ENCODE assay signal across 8 cellular contexts in the genomic region with DNA sequence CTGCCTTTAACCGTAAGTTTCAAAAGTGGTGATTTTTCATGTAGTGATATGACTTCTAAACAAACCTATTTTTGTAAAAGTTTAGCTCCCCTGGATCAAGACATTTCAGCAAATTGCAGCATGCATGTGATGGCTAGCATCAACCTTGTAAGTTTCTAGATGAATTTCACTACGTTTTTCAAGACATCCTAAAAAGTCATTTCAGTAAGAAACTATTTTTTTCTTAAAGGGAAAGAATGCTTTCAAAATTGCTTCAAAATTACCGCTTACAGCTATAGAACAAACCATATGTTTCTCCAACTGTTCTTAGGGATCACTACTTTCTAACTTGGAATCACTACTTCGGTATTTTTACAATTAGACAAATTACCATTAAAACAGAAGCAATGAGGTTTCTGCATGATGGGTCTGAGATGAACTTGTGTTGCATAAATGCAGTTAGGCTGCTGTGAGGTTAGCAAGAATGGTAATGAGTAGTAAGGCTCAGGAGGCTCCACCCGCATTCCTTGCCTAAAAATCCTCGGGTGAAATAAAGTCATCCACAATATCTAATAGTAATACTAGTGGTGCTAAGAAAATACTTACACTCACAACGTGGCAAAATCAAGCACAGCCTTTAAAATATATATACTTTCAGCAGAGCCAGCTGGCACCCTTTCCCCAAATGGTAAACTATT. TPM values are rescaled to one million over a fixed set of nuclear protein-coding genes. Genes with fewer than 3 reads are reported as not detected.
DNase-seq lines count a peak whose midpoint lies in the region; ATAC-seq and TF ChIP-seq lines count a peak whose summit lies in the region.

No MANE protein-coding gene starts in this region.

- ATAC-seq in activated B cell treated with CpG ODN at 0.5 μM for 24 hours (ENCODE audit: low read depth), result no peak
- no peak for ATAC-seq in GM21786 (IDR thresholded peaks at IDR 0.05; ENCODE audit: unreplicated experiment)
- ATAC-seq in GM18861 (IDR thresholded peaks at IDR 0.05; ENCODE audit: unreplicated experiment), result no peak
- ATAC-seq in HG02610 (IDR thresholded peaks at IDR 0.05; ENCODE audit: unreplicated experiment), result no peak

- H3K27ac Mint-ChIP-seq in activated B cell treated with CpG ODN at 0.5 μM for 24 hours, result peak overlapping the region; percentile 4

- no peaks in the 10 kb centered on the region for H3K27me3 ChIP-seq in cardiac muscle cell

- peak; percentile 37 for DNase-seq in GM04503 (ENCODE audit: low read depth)
- no peak for DNase-seq in activated B cell treated with CpG ODN at 0.5 μM for 24 hours
- DNase-seq in cardiac muscle cell (ENCODE audit: low read depth in 1 of 2, low spot score in 1 of 2), result peak in 1 of 2 donors; percentile 40
- no peak for DNase-seq in retinal pigment epithelial cell (ENCODE audit: low read depth)
- DNase-seq in DMS 273 treated with DMSO at 0.1 percent for 48 hours (lab: John Stamatoyannopoulos, UW), result no peak

- no peaks in the 10 kb centered on the region for H3K9me3 ChIP-seq in cardiac muscle cell (ENCODE audit: low read depth)

- CTCF ChIA-PET in activated B cell treated with CpG ODN at 0.5 μM for 24 hours (lab: Charles Lee), result interaction anchor here (0.7 to 2.1 kb wide), 3 partner anchors 11 to 253 kb away, joined by 3 to 12 read pairs (median 3); no protein-coding TSS in a partner anchor

- peaks cover 6% of the 10 kb centered on the region for H3K36me3 ChIP-seq in cardiac muscle cell

- no peaks in the 10 kb centered on the region for H3K9me3 Mint-ChIP-seq in activated B cell treated with CpG ODN at 0.5 μM for 24 hours

- peaks cover 17% of the 10 kb centered on the region for H3K4me1 Mint-ChIP-seq in activated B cell treated with CpG ODN at 0.5 μM for 24 hours

- TF ChIP-seq CTCF in activated B cell treated with CpG ODN at 0.5 μM for 24 hours (IDR thresholded peaks at IDR 0.05), result no peak
- TF ChIP-seq CTCF in cardiac muscle cell (IDR thresholded peaks at IDR 0.05; ENCODE audit: low read depth, low read length), result no peak
- no peak for TF ChIP-seq CTCF in retinal pigment epithelial cell (conservative IDR thresholded peaks at IDR 0.05; ENCODE audit: low read depth, low read length)

- H3K27me3 Mint-ChIP-seq in activated B cell treated with CpG ODN at 0.5 μM for 24 hours, result peaks cover 3% of the 10 kb centered on the region

- H3K4me1 ChIP-seq in cardiac muscle cell (ENCODE audit: low read depth), result peaks cover 19% of the 10 kb centered on the region

- peak overlapping the region; percentile 86 for H3K4me3 Mint-ChIP-seq in activated B cell treated with CpG ODN at 0.5 μM for 24 hours

- no peak overlapping the region for H3K27ac ChIP-seq in cardiac muscle cell

- intact Hi-C loops in activated B cell treated with CpG ODN at 0.5 μM for 24 hours (cut with micrococcal nuclease), result loop anchor here (1.0 to 10.0 kb wide), 6 partner anchors 84 to 1061 kb away; a partner anchor contains a TSS

- H3K36me3 Mint-ChIP-seq in activated B cell treated with CpG ODN at 0.5 μM for 24 hours (ENCODE audit: low read depth), result peaks cover 5% of the 10 kb centered on the region

- H3K4me3 ChIP-seq in cardiac muscle cell (peak overlapping the region; percentile 44), retinal pigment epithelial cell (ENCODE audit: low read length) (peak overlapping the region; percentile 66)

- POLR2A ChIA-PET in activated B cell treated with CpG ODN at 0.5 μM for 24 hours (lab: Charles Lee), result interaction anchor here (1.2 to 2.4 kb wide), 2 partner anchors 116 to 147 kb away, joined by 3 to 11 read pairs; a partner anchor contains a TSS

RNA-seq across cellular contexts. Expression of a gene that starts 53.8 kb away (rescaled TPM):
- total RNA-seq in activated B cell treated with CpG ODN at 0.5 μM for 24 hours (1.3 and 2.5 TPM in 2 replicates), cardiac muscle cell (41.6 and 48.5 TPM in 2 replicates)
- 49.4 and 55.4 TPM in 2 replicates for polyA plus RNA-seq in cardiac muscle cell

Comparison
In these comparisons a context has a peak if more than half of its experiments do, and no peak if none do; other contexts are left out.
1. RNA of a gene that starts 53.8 kb away (total RNA-seq): 41.6 to 48.5 TPM in cardiac muscle cell; 1.3 to 2.5 TPM in activated B cell treated with CpG ODN at 0.5 μM for 24 hours; every median in the first group is over 10 times any median in the second.